In the genomic region with DNA sequence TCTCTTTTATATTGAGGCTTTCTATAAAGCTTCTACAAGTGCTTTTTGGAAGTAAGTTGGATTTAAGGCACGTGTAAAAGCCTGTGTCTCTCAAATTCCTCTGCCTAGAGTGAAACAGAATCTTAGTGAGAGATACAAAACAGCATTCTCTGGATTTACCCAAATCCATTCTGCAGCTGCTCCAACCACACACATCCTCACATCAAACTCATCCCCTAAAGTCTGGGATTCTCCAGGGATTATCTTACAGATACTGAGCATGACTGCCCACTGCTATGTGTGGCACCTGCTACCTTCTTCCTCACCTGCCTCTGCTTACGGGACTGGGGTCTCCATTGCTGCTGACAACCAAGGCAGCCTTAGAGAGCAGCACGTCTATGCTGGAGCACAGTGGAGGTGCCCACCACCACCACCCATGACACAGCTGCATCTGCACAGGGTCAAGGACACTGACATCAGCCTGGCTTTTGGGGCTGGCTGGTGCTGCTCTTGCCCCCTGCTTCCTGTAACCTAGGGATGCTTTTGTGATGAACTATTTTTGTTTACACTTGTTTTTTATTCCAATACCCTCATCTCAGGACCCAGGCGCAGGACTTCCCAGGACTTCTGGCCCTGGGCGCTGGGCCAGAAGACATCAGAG, we compare ENCODE assay signal across 12 cellular contexts.
DNase-seq lines count a peak whose midpoint lies in the region; ATAC-seq and TF ChIP-seq lines count a peak whose summit lies in the region.
"Had no signal": no experiment of that assay in that cellular context is flagged by ENCODE, and none has a peak within 500 bp of the region (broad histone marks: within the 10 kb centered on the region; RNA-seq: fewer than 3 reads in every experiment).

No MANE protein-coding gene starts in this region.

- no peaks in the 10 kb centered on the region for H3K27me3 ChIP-seq in right lobe of liver
- no peaks in the 10 kb centered on the region for H3K27me3 ChIP-seq in thyroid gland
- H3K27me3 ChIP-seq: adrenal gland had no signal

- H3K27ac ChIP-seq in right lobe of liver (peak overlapping the region; percentile 83 to 97 (median 84)), thyroid gland (peak overlapping the region in 2 of 3 donors; percentile 3 to 73)

- H3K9me3 Mint-ChIP-seq in activated T-cell treated with anti-CD3 and anti-CD28 coated beads, Interleukin-2, amount 50 U/mL, for 4 hours = no peaks in the 10 kb centered on the region
- H3K9me3 Mint-ChIP-seq in activated naive CD8-positive, alpha-beta T cell treated with anti-CD3 and anti-CD28 coated beads for 36 hours = peaks cover 9% of the 10 kb centered on the region

- H3K4me3 ChIP-seq in right lobe of liver (no peak overlapping the region), thyroid gland (replicated peaks in 1 of 3) (no peak overlapping the region)
- H3K4me3 ChIP-seq: adrenal gland had no signal

- ATAC-seq in activated T-cell treated with anti-CD3 and anti-CD28 coated beads, Interleukin-2, amount 50 U/mL, for 4 hours = no peak
- peak in 1 of 4 donors; percentile 1 for ATAC-seq in right lobe of liver

- H3K36me3 ChIP-seq in right lobe of liver = no peaks in the 10 kb centered on the region
- no peaks in the 10 kb centered on the region for H3K36me3 ChIP-seq in thyroid gland
- H3K36me3 ChIP-seq: adrenal gland had no signal

- no peak for DNase-seq in activated T-cell treated with anti-CD3 and anti-CD28 coated beads, Interleukin-2, amount 50 U/mL, for 4 hours
- DNase-seq in activated T-cell treated with anti-CD3 and anti-CD28 coated beads for 4 hours (no peak), right lobe of liver (no peak), thyroid gland (no peak), AG08396 (ENCODE audit: low spot score) (no peak), NCI-H524 treated with DMSO at 0.1 percent for 48 hours (lab: John Stamatoyannopoulos, UW) (no peak), GOT3 (lab: John Stamatoyannopoulos, UW) (no peak)
- DNase-seq in activated naive CD8-positive, alpha-beta T cell treated with anti-CD3 and anti-CD28 coated beads for 36 hours = no peak
- DNase-seq: effector memory CD4-positive, alpha-beta T cell; naive thymus-derived CD4-positive, alpha-beta T cell; NCI-H345 had no signal

- WGBS in right lobe of liver (ENCODE audit: insufficient coverage, low coverage, low lambda C conversion rate, missing lambda C conversion rate) = 85% methylated on average over 3 of the region's 5 CpGs
- 92 to 96% methylated on average over 5 of the region's 5 CpGs for WGBS in thyroid gland, 2 donors

- no peaks in the 10 kb centered on the region for H3K27me3 Mint-ChIP-seq in activated T-cell treated with anti-CD3 and anti-CD28 coated beads, Interleukin-2, amount 50 U/mL, for 4 hours (ENCODE audit: low read depth)
- peaks cover 16% of the 10 kb centered on the region for H3K27me3 Mint-ChIP-seq in activated naive CD8-positive, alpha-beta T cell treated with anti-CD3 and anti-CD28 coated beads for 36 hours

- no peaks in the 10 kb centered on the region for H3K9me3 ChIP-seq in right lobe of liver
- no peaks in the 10 kb centered on the region for H3K9me3 ChIP-seq in thyroid gland
- H3K9me3 ChIP-seq: adrenal gland had no signal

- intact Hi-C loops in right lobe of liver (cut with DNase I) = no loop called here
- intact Hi-C loops in thyroid gland (cut with DNase I) = loop anchor here (10.0 kb wide), 1 partner anchor 139 kb away; the partner anchor contains the start of gene NAMPT

- peaks cover 79% of the 10 kb centered on the region for H3K4me1 Mint-ChIP-seq in activated T-cell treated with anti-CD3 and anti-CD28 coated beads, Interleukin-2, amount 50 U/mL, for 4 hours (ENCODE audit: low read depth)
- H3K4me1 Mint-ChIP-seq in activated naive CD8-positive, alpha-beta T cell treated with anti-CD3 and anti-CD28 coated beads for 36 hours = peaks cover 64% of the 10 kb centered on the region

- H3K27ac Mint-ChIP-seq in activated naive CD8-positive, alpha-beta T cell treated with anti-CD3 and anti-CD28 coated beads for 36 hours = peak overlapping the region; percentile 99

- TF ChIP-seq POLR2A in right lobe of liver (IDR thresholded peaks at IDR 0.05) (no peak), thyroid gland (IDR thresholded peaks at IDR 0.05) (no peak)

- H3K36me3 Mint-ChIP-seq in activated T-cell treated with anti-CD3 and anti-CD28 coated beads, Interleukin-2, amount 50 U/mL, for 4 hours (ENCODE audit: insufficient read depth) = peaks cover 2% of the 10 kb centered on the region
- peaks cover 16% of the 10 kb centered on the region for H3K36me3 Mint-ChIP-seq in activated naive CD8-positive, alpha-beta T cell treated with anti-CD3 and anti-CD28 coated beads for 36 hours
- H3K36me3 Mint-ChIP-seq: naive thymus-derived CD4-positive, alpha-beta T cell had no signal

- TF ChIP-seq CTCF in right lobe of liver (IDR thresholded peaks at IDR 0.05) (no peak), thyroid gland (IDR thresholded peaks at IDR 0.05) (no peak)

- H3K4me3 Mint-ChIP-seq in activated T-cell treated with anti-CD3 and anti-CD28 coated beads, Interleukin-2, amount 50 U/mL, for 4 hours = peak overlapping the region; percentile 72
- H3K4me3 Mint-ChIP-seq in activated naive CD8-positive, alpha-beta T cell treated with anti-CD3 and anti-CD28 coated beads for 36 hours = peak overlapping the region; percentile 74

- peaks cover 1 to 63% (median 24%) of the 10 kb centered on the region in 4 donors for H3K4me1 ChIP-seq in right lobe of liver
- H3K4me1 ChIP-seq in thyroid gland = peaks cover 22 to 54% of the 10 kb centered on the region in 2 donors
